10 cellular contexts compared by ENCODE assay signal in the genomic region with DNA sequence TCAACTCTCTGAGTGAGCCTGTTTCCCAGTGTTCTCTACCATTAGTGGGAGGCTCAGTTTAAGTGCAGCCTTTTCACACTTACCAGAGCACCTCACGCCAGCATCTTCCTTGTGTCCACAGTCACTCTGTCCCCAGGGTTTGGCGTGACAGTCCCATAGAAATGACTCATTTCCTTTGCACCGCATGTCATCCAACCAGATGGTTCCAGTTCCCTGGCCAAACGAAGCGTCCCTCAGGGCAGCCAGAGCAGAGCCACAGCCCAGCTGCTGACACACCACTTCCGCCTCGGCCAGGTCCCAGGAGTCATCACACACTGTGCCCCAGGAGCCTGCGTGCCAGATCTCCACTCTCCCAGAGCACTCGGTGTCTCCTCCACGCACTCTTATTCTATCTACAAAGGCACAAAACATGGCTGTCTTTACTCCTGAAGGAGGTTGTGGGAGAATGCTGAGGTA.
A peak's percentile ranks its signal among the peaks of the same experiment; 100 is the strongest.
DNase-seq lines count a peak whose midpoint lies in the region; ATAC-seq and TF ChIP-seq lines count a peak whose summit lies in the region.
"Had no signal": no experiment of that assay in that cellular context is flagged by ENCODE, and none has a peak within 500 bp of the region (broad histone marks: within the 10 kb centered on the region; RNA-seq: fewer than 3 reads in every experiment).

No MANE protein-coding gene starts in this region.

- peak; percentile 89 for DNase-seq in SW480 (ENCODE audit: low spot score)
- DNase-seq in neural progenitor cell (ENCODE audit: low spot score), result no peak
- no peak for DNase-seq in NCI-H226
- DNase-seq in KG1 (lab: John Stamatoyannopoulos, UW), result no peak
- DNase-seq: anterior cingulate cortex, left lung had no signal

- no peaks in the 10 kb centered on the region for H4K20me1 ChIP-seq in neural progenitor cell (ENCODE audit: low read depth)

- H3K27me3 Mint-ChIP-seq in neural progenitor cell (ENCODE audit: insufficient read depth, low read depth), result no peaks in the 10 kb centered on the region

- H3K36me3 ChIP-seq in neural progenitor cell, result no peaks in the 10 kb centered on the region
- H3K36me3 ChIP-seq: left lung had no signal

- H3K9me3 ChIP-seq in neural progenitor cell (ENCODE audit: low read depth), result no peaks in the 10 kb centered on the region
- H3K9me3 ChIP-seq: left lung had no signal

- no peak for TF ChIP-seq CTCF in neural progenitor cell (IDR thresholded peaks at IDR 0.05)

- H3K27me3 ChIP-seq in neural progenitor cell, result no peaks in the 10 kb centered on the region

- H3K4me1 ChIP-seq in neural progenitor cell, result no peaks in the 10 kb centered on the region
- H3K4me1 ChIP-seq: left lung had no signal

- H2AFZ ChIP-seq in neural progenitor cell (replicated peaks), result peak overlapping the region; percentile 56

- H3K4me3 ChIP-seq in neural progenitor cell, result no peak overlapping the region
- H3K4me3 ChIP-seq: left lung had no signal

- no peak overlapping the region for H3K27ac Mint-ChIP-seq in neural progenitor cell

- no peak overlapping the region for H3K27ac ChIP-seq in neural progenitor cell
- H3K27ac ChIP-seq: left lung had no signal

- peak; percentile 65 for ATAC-seq in GM18867 (IDR thresholded peaks at IDR 0.05; ENCODE audit: unreplicated experiment)
- peak; percentile 67 for ATAC-seq in HG03039 (IDR thresholded peaks at IDR 0.05; ENCODE audit: unreplicated experiment)
- no peak for ATAC-seq in GM18861 (IDR thresholded peaks at IDR 0.05; ENCODE audit: unreplicated experiment)
- no peak for ATAC-seq in GM19397 (IDR thresholded peaks at IDR 0.05; ENCODE audit: unreplicated experiment)
- ATAC-seq: left lung had no signal

- H3K4me3 Mint-ChIP-seq in neural progenitor cell, result no peak overlapping the region

- no peaks in the 10 kb centered on the region for H3K9me3 Mint-ChIP-seq in neural progenitor cell

- no peaks in the 10 kb centered on the region for H3K4me1 Mint-ChIP-seq in neural progenitor cell

- no peak overlapping the region for H3K4me2 ChIP-seq in neural progenitor cell

- no peaks in the 10 kb centered on the region for H3F3A ChIP-seq in neural progenitor cell (ENCODE audit: low read depth)

- no peak overlapping the region for H3K9ac ChIP-seq in neural progenitor cell

- no peaks in the 10 kb centered on the region for H3K36me3 Mint-ChIP-seq in neural progenitor cell

- no peaks in the 10 kb centered on the region for H3K79me2 ChIP-seq in neural progenitor cell (ENCODE audit: low read depth)

Comparison
In these comparisons a context has a peak if more than half of its experiments do, and no peak if none do; other contexts are left out.
1. ATAC-seq: peak in GM18867 (single experiment) and HG03039 (single experiment); none in GM18861 (single experiment) and GM19397 (single experiment).